22 cellular contexts compared by ENCODE assay signal in the genomic region with DNA sequence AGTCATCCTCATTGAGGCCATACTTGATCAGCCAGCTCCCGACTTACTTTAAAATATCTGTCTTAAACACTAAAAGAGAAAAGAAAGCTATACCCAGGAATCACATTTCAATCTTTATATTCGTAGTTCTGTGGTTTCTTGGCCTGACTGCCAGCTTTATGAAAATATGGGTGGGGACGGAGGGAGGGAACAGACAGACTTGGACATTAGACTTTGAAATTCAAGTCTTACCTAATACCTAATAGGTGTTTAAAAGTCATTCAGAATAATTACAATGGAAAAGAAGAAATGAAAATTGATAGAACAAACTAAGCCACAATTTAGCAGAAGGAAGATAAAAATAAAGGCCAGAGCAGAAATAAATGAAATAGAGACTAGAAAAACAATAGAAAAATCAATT.
DNase-seq lines count a peak whose midpoint lies in the region; ATAC-seq, FAIRE-seq and TF ChIP-seq lines count a peak whose summit lies in the region.
"Had no signal": no experiment of that assay in that cellular context is flagged by ENCODE, and none has a peak within 500 bp of the region (broad histone marks: within the 10 kb centered on the region; RNA-seq: fewer than 3 reads in every experiment).

No MANE protein-coding gene starts in this region.

- H3K79me2 ChIP-seq in HepG2 (ENCODE audit: insufficient read depth, low read length), result no peaks in the 10 kb centered on the region

- no peaks in the 10 kb centered on the region for H4K20me1 ChIP-seq in HepG2 (ENCODE audit: insufficient read depth, low read length)
- H4K20me1 ChIP-seq: BLaER1 treated with 17β-estradiol and CSF1 and Interleukin-3, amounts not matched to agents 10 nM and 100 nM had no signal

- 48% methylated on average over 3 of the region's 3 CpGs for WGBS in liver
- 2% methylated on average over 3 of the region's 3 CpGs for WGBS in HepG2 (ENCODE audit: low lambda C conversion rate)
- WGBS in small intestine, 3 donors, result 16 to 53% (median 27%) methylated on average over 3 of the region's 3 CpGs

- BruUV-seq in HepG2 (replicated peaks; lab: Mats Ljungman, UMichigan), result no TSS peak

- DNase-seq in HepG2 (ENCODE audit: low spot score) (no peak), left lobe of liver (ENCODE audit: low spot score) (no peak), small intestine (peak; percentile 36), CD1c-positive myeloid dendritic cell (ENCODE audit: extremely low spot score) (no peak), C1 segment of cervical spinal cord (lab: John Stamatoyannopoulos, UW) (no peak)
- DNase-seq: AML-193; Caco-2; Calu3; CD4-positive, alpha-beta T cell; CD8-positive, alpha-beta T cell; DMS79 treated with DMSO at 0.1 percent for 48 hours; GF-D8 had no signal

- POLR2A ChIA-PET in HepG2 (lab: Yijun Ruan, JAX), result no interaction called here

- H3K4me3 ChIP-seq in liver (ENCODE audit: low read depth in 1 of 3, low read length in 3 of 3), result no peak overlapping the region
- no peak overlapping the region for H3K4me3 ChIP-seq in HepG2 (replicated peaks in 1 of 3; ENCODE audit: insufficient read depth in 1 of 3, low read depth in 2 of 3, low read length in 3 of 3)
- no peak overlapping the region for H3K4me3 ChIP-seq in small intestine (ENCODE audit: low read depth in 1 of 2, low read length in 2 of 2)
- H3K4me3 ChIP-seq: A549; BLaER1 treated with 17β-estradiol and CSF1 and Interleukin-3, amounts not matched to agents 10 nM and 100 nM had no signal

- H3K4me2 ChIP-seq in HepG2 (ENCODE audit: low read depth, low read length), result no peak overlapping the region
- H3K4me2 ChIP-seq: A549; BLaER1 treated with 17β-estradiol and CSF1 and Interleukin-3, amounts not matched to agents 10 nM and 100 nM had no signal

- no peak for ATAC-seq in HepG2
- peak; percentile 46 for ATAC-seq in left lobe of liver
- ATAC-seq in HG02973 (IDR thresholded peaks at IDR 0.05; ENCODE audit: unreplicated experiment), result no peak
- ATAC-seq: A549; CD8-positive, alpha-beta T cell had no signal

- H3K36me3 ChIP-seq in liver (ENCODE audit: control insufficient read depth in 4 of 4, insufficient read depth in 3 of 4, low read depth in 1 of 4, low read length in 3 of 4), result no peaks in the 10 kb centered on the region
- H3K36me3 ChIP-seq in HepG2 (replicated peaks in 1 of 2; ENCODE audit: control insufficient read depth in 1 of 2, insufficient read depth in 2 of 2, low read length in 2 of 2), result no peaks in the 10 kb centered on the region
- no peaks in the 10 kb centered on the region for H3K36me3 ChIP-seq in small intestine (ENCODE audit: control insufficient read depth in 2 of 2, insufficient read depth in 2 of 2, low read length in 2 of 2)
- H3K36me3 ChIP-seq: BLaER1 treated with 17β-estradiol and CSF1 and Interleukin-3, amounts not matched to agents 10 nM and 100 nM had no signal

- TF ChIP-seq POLR2A in HepG2 (IDR thresholded peaks at IDR 0.05; ENCODE audit: insufficient read depth in 1 of 2, low read depth in 2 of 2, low read length in 2 of 2), result no peak

- no peak for TF ChIP-seq EP300 in HepG2 (IDR thresholded peaks at IDR 0.05; ENCODE audit: low read depth in 2 of 2, low read length in 2 of 2)
- no peak for TF ChIP-seq EP300 in HepG2 (CRISPR knock-in tag; IDR thresholded peaks at IDR 0.05; ENCODE audit: borderline replicate concordance)

- H3K4me1 ChIP-seq in liver (ENCODE audit: control insufficient read depth in 4 of 4, insufficient read depth in 4 of 4, low read length in 3 of 4), result peaks cover 0 to 3% (median 0%) of the 10 kb centered on the region in 4 donors
- H3K4me1 ChIP-seq in HepG2 (ENCODE audit: insufficient read depth, low read length), result no peaks in the 10 kb centered on the region
- H3K4me1 ChIP-seq in small intestine (ENCODE audit: control insufficient read depth in 2 of 2, insufficient read depth in 1 of 2, low read depth in 1 of 2, low read length in 1 of 2), result no peaks in the 10 kb centered on the region
- H3K4me1 ChIP-seq: A549, Caco-2 had no signal

- H3K27ac ChIP-seq in liver (ENCODE audit: low read depth in 1 of 2, low read length in 2 of 2) (no peak overlapping the region), HepG2 (ENCODE audit: extremely low read length, insufficient read depth, low read length) (no peak overlapping the region), VCaP (peak overlapping the region; percentile 82), small intestine (ENCODE audit: low read depth in 1 of 2, low read length in 1 of 2) (no peak overlapping the region)
- H3K27ac ChIP-seq: 22Rv1; A549; BLaER1 treated with 17β-estradiol and CSF1 and Interleukin-3, amounts not matched to agents 10 nM and 100 nM had no signal

- no peak overlapping the region for H2AFZ ChIP-seq in HepG2 (ENCODE audit: low read length)

- TF ChIP-seq RAD21 in liver (IDR thresholded peaks at IDR 0.05) (no peak), HepG2 (CRISPR knock-in tag; IDR thresholded peaks at IDR 0.05) (no peak)

- intact Hi-C loops in HepG2 (cut with micrococcal nuclease; ENCODE audit: unreplicated experiment), result no loop called here

- CTCF ChIA-PET in HepG2 (lab: Yijun Ruan, JAX; ENCODE audit: low intra/inter-chr PET ratio, low total read pairs), result no interaction called here

- FAIRE-seq in HepG2 (lab: Jason Lieb, UNC) (no peak), small intestine (lab: Jason Lieb, UNC) (no peak)
- FAIRE-seq: A549, D721Med, G401.6, GM12891, GM19239 had no signal

- TF ChIP-seq CTCF in liver (IDR thresholded peaks at IDR 0.05; ENCODE audit: low read depth, low read length, missing input control) (no peak), HepG2 (CRISPR knock-in tag; IDR thresholded peaks at IDR 0.05) (no peak), VCaP (conservative IDR thresholded peaks at IDR 0.05) (no peak)

- H3K9ac ChIP-seq in liver (ENCODE audit: low read depth in 1 of 2, low read length in 2 of 2), result no peak overlapping the region
- no peak overlapping the region for H3K9ac ChIP-seq in HepG2 (ENCODE audit: insufficient read depth, low read depth, low read length)
- H3K9ac ChIP-seq: BLaER1 treated with 17β-estradiol and CSF1 and Interleukin-3, amounts not matched to agents 10 nM and 100 nM had no signal

- H3K27me3 ChIP-seq in liver (ENCODE audit: control insufficient read depth in 4 of 4, insufficient read depth in 4 of 4, low read length in 3 of 4) (no peaks in the 10 kb centered on the region), HepG2 (ENCODE audit: control insufficient read depth in 1 of 2, insufficient read depth in 2 of 2, low read length in 2 of 2) (no peaks in the 10 kb centered on the region), small intestine (ENCODE audit: control insufficient read depth in 2 of 2, insufficient read depth in 2 of 2, low read length in 2 of 2) (no peaks in the 10 kb centered on the region)
- H3K27me3 ChIP-seq: BLaER1 treated with 17β-estradiol and CSF1 and Interleukin-3, amounts not matched to agents 10 nM and 100 nM had no signal

- in situ Hi-C loops in HepG2 (cut with HindIII; ENCODE audit: extremely low pct_ligation_motif_present, low pct_unique_long_range_greater_than_20kb), result no loop called here

- no peaks in the 10 kb centered on the region for H3K9me3 ChIP-seq in liver (ENCODE audit: control insufficient read depth in 4 of 4, low read length in 3 of 4)
- no peaks in the 10 kb centered on the region for H3K9me3 ChIP-seq in HepG2 (ENCODE audit: low read length)
- H3K9me3 ChIP-seq in small intestine (ENCODE audit: control insufficient read depth, low read depth), result no peaks in the 10 kb centered on the region
- H3K9me3 ChIP-seq: A549; BLaER1 treated with 17β-estradiol and CSF1 and Interleukin-3, amounts not matched to agents 10 nM and 100 nM; Caco-2 had no signal

TF ChIP-seq in liver, 16 proteins besides CTCF, POLR2A, EP300 and RAD21:
- no peak for TF ChIP-seq RXRA (IDR thresholded peaks at IDR 0.05)
- peak; percentile 12 for TF ChIP-seq HNF4G (IDR thresholded peaks at IDR 0.05)
- TF ChIP-seq NR2F2 (IDR thresholded peaks at IDR 0.05), result no peak
- TF ChIP-seq HNF4A (conservative IDR thresholded peaks at IDR 0.05), result peak; percentile 57 to 69

TF ChIP-seq in HepG2, 621 proteins besides CTCF, POLR2A, EP300 and RAD21 (continues in another document):
- TF ChIP-seq DPF2 (CRISPR knock-in tag; IDR thresholded peaks at IDR 0.05; ENCODE audit: borderline replicate concordance, low read depth) (no peak), NRL (CRISPR knock-in tag; IDR thresholded peaks at IDR 0.05; ENCODE audit: borderline replicate concordance) (no peak), ZBTB7B (CRISPR knock-in tag; IDR thresholded peaks at IDR 0.05) (no peak), ZNF788 (CRISPR knock-in tag; IDR thresholded peaks at IDR 0.05; ENCODE audit: borderline replicate concordance) (no peak), NCOA2 (CRISPR knock-in tag; IDR thresholded peaks at IDR 0.05) (no peak), TEF (CRISPR knock-in tag; IDR thresholded peaks at IDR 0.05) (no peak), ZNF124 (CRISPR knock-in tag; IDR thresholded peaks at IDR 0.05) (no peak), CBX5 (CRISPR knock-in tag; IDR thresholded peaks at IDR 0.05; ENCODE audit: borderline replicate concordance) (no peak)
